ENCODE assay signal across 15 cellular contexts in genomic region chr13:110480161-110480560, GRCh38.
"Had no signal": no experiment of that assay in that cellular context is flagged by ENCODE, and none has a peak within 500 bp of the region (broad histone marks: within the 10 kb centered on the region; RNA-seq: fewer than 3 reads in every experiment).

No MANE protein-coding gene starts in this region.

- H3K27me3 ChIP-seq: body of pancreas, left lung, transverse colon had no signal

- H3K4me1 ChIP-seq: body of pancreas, left lung, psoas muscle, transverse colon had no signal

- DNase-seq: activated B cell treated with CpG ODN at 0.5 μM for 24 hours; activated CD4-positive, alpha-beta T cell treated with anti-CD3 and anti-CD28 coated beads for 48 hours; activated CD8-positive, alpha-beta memory T cell treated with anti-CD3 and anti-CD28 coated beads, Interleukin-2, amount 50 U/mL, for 48 hours; activated gamma-delta T cell; activated T-cell treated with anti-CD3 and anti-CD28 coated beads, Interleukin-2, amount 50 U/mL, for 72 hours; body of pancreas; central memory CD4-positive, alpha-beta T cell; effector memory CD4-positive, alpha-beta T cell; islet precursor cell; stimulated activated CD4-positive, alpha-beta T cell treated with anti-CD3 and anti-CD28 coated beads, Interleukin-1b, Interleukin-23, amount 100 ng/mL, for 48 hours; SW 1271; transverse colon had no signal

- H3K4me3 ChIP-seq: body of pancreas, left lung, psoas muscle, transverse colon had no signal

- H3K27ac ChIP-seq: body of pancreas, left lung, psoas muscle had no signal

- ATAC-seq: activated naive CD4-positive, alpha-beta T cell treated with anti-CD3 and anti-CD28 coated beads, Interleukin-2, amount 50 U/mL, for 72 hours; activated T-cell treated with anti-CD3 and anti-CD28 coated beads, Interleukin-2, amount 50 U/mL, for 72 hours; left lung had no signal

- H3K9me3 ChIP-seq: body of pancreas, left lung, psoas muscle, transverse colon had no signal
